In the genomic region with DNA sequence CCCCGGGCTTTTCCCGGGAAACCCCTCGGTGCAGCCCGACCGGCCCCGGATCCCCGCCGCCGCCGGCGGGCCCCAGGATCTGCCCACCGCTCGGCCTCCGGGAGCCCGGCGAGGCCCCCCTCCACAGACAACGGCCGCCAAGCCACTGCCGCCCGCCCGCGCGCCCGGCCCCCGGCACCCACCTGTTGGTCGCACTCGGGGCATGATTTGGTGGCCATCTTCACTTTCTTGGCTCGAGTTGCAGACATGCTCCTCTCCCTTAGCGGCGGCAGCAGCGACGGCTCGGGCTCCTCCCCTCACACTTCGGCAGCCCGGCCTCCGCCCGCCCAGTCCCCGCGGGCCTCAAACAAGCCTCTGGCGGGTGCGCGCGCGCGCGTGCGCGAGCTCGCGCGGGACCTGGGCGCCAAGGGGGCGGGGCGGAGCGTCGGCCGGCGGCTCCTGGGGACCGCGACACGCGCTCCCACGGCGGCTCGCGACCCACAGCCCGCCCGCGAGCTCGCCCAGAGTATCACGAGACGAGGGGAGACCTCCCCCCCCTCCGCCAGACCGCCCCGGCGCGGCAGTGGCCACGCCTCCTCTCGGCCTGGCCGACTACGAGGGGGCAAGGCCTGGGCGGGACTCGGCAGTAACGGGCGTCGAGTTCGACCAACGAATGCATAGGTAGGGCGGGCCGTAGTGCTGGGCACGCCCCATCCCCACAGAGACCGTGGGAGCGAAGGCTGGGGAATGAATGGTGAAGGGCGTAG, we compare ENCODE assay signal across 8 cellular contexts. TPM values are rescaled to one million over a fixed set of nuclear protein-coding genes. Genes with fewer than 3 reads are reported as not detected.
A peak's percentile ranks its signal among the peaks of the same experiment; 100 is the strongest.
DNase-seq lines count a peak whose midpoint lies in the region; FAIRE-seq and TF ChIP-seq lines count a peak whose summit lies in the region.

A gene with protein sequence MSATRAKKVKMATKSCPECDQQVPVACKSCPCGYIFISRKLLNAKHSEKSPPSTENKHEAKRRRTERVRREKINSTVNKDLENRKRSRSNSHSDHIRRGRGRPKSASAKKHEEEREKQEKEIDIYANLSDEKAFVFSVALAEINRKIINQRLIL (minus strand): TSS at position 279 of the 746 bp plus-strand sequence. CDS start 31 bp downstream, at position 248.

- H3K9me2 ChIP-seq in Loucy (replicated peaks; ENCODE audit: low read depth, low read length) (no peaks in the 10 kb centered on the region), neural cell (ENCODE audit: insufficient read depth, low read length) (no peaks in the 10 kb centered on the region)

- peak; percentile 64 for TF ChIP-seq EP300 in neural cell (conservative IDR thresholded peaks at IDR 0.05; ENCODE audit: poor library complexity, severe bottlenecking)
- TF ChIP-seq EP300 in stomach (IDR thresholded peaks at IDR 0.05) = no peak

- TF ChIP-seq CTCF in Loucy (conservative IDR thresholded peaks at IDR 0.05; ENCODE audit: low read length) (no peak), fibroblast of the aortic adventitia (IDR thresholded peaks at IDR 0.05; ENCODE audit: insufficient read depth, low read length) (no peak), neural cell (IDR thresholded peaks at IDR 0.05; ENCODE audit: poor library complexity, severe bottlenecking) (no peak), stomach (IDR thresholded peaks at IDR 0.05) (no peak)

- H3K27me3 ChIP-seq in Loucy (ENCODE audit: insufficient read depth, low read length, poor library complexity, severe bottlenecking) (no peaks in the 10 kb centered on the region), neural cell (ENCODE audit: insufficient read depth, low read depth, low read length) (no peaks in the 10 kb centered on the region), stomach (no peaks in the 10 kb centered on the region)

- H3K4me2 ChIP-seq in Loucy (ENCODE audit: low read depth, low read length, poor library complexity, severe bottlenecking) (peak within 1 kb of the TSS; percentile 80), neural cell (ENCODE audit: low read length) (peak within 1 kb of the TSS; percentile 77)

- H3K9me3 ChIP-seq in Loucy (ENCODE audit: insufficient read depth, low read depth, low read length) = no peaks in the 10 kb centered on the region
- no peaks in the 10 kb centered on the region for H3K9me3 ChIP-seq in neural cell (ENCODE audit: low read length)
- H3K9me3 ChIP-seq in stomach = no peaks in the 10 kb centered on the region

- H3K9ac ChIP-seq in Loucy (ENCODE audit: low read depth, low read length, poor library complexity, severe bottlenecking) = peak within 1 kb of the TSS; percentile 97
- peak within 1 kb of the TSS; percentile 87 for H3K9ac ChIP-seq in neural cell (ENCODE audit: low read length)

- H4K20me1 ChIP-seq in Loucy (ENCODE audit: insufficient read depth, low read length, poor library complexity, severe bottlenecking) (peaks cover 31% of the 10 kb centered on the region), neural cell (ENCODE audit: insufficient read depth) (no peaks in the 10 kb centered on the region)

- H3K27ac ChIP-seq in neural cell (ENCODE audit: low read length) (peak within 1 kb of the TSS; percentile 80), stomach (peak within 1 kb of the TSS; percentile 87 to 97 (median 93))

- H3K4me1 ChIP-seq in Loucy (ENCODE audit: insufficient read depth, low read length, poor library complexity, severe bottlenecking) = peaks cover 35% of the 10 kb centered on the region
- peaks cover 0 to 27% (median 13%) of the 10 kb centered on the region in 4 donors for H3K4me1 ChIP-seq in stomach

- H2AFZ ChIP-seq in Loucy (ENCODE audit: low read length) (peak within 1 kb of the TSS; percentile 91), neural cell (ENCODE audit: low read depth, low read length) (peak within 1 kb of the TSS; percentile 46)

- DNase-seq in ELF-1 (ENCODE audit: low read depth, low spot score) = peak; percentile 94
- peak; percentile 91 for DNase-seq in H54 (ENCODE audit: insufficient read length, low spot score)
- peak; percentile 87 for DNase-seq in activated T-helper 9 cell treated with anti-CD3 and anti-CD28 coated beads, Interleukin-2, amount 50 U/mL, for 16 hours (ENCODE audit: low read depth)
- peak; percentile 91 for DNase-seq in fibroblast of the aortic adventitia (ENCODE audit: low read depth)
- DNase-seq in stomach = peak; percentile 93

- no peaks in the 10 kb centered on the region for H3F3A ChIP-seq in Loucy (ENCODE audit: low read depth)
- peaks cover 9% of the 10 kb centered on the region for H3F3A ChIP-seq in neural cell (ENCODE audit: insufficient read depth, low read length, poor library complexity, severe bottlenecking)

- TF ChIP-seq POLR2A in H54 (IDR thresholded peaks at IDR 0.05; ENCODE audit: low read depth, low read length) = peak; percentile 57; the same call in 1 of the 2 replicates
- peak; percentile 80 for TF ChIP-seq POLR2A in Raji (IDR thresholded peaks at IDR 0.05; ENCODE audit: insufficient read depth, low read depth, low read length)
- no peak for TF ChIP-seq POLR2A in stomach (IDR thresholded peaks at IDR 0.05)

- no peaks in the 10 kb centered on the region for H3K36me3 ChIP-seq in Loucy (ENCODE audit: insufficient read depth, low read length)
- no peaks in the 10 kb centered on the region for H3K36me3 ChIP-seq in neural cell (ENCODE audit: insufficient read depth, low read length)
- H3K36me3 ChIP-seq in stomach = no peaks in the 10 kb centered on the region

- TF ChIP-seq RAD21 in neural cell (conservative IDR thresholded peaks at IDR 0.05) = no peak

- FAIRE-seq in H54 (lab: Jason Lieb, UNC) = peak; percentile 64

- 0 to 1% (median 1%) methylated on average over 21 to 94 of the region's 94 CpGs for WGBS in stomach, 5 donors

- intact Hi-C loops in stomach (cut with DNase I; ENCODE audit: low total_unique reads) = no loop called here

- H3K79me2 ChIP-seq in Loucy (ENCODE audit: insufficient read depth, low read length) (peaks cover 45% of the 10 kb centered on the region), neural cell (replicated peaks; ENCODE audit: insufficient read depth, low read length) (peaks cover 37% of the 10 kb centered on the region)

- H3K4me3 ChIP-seq in Loucy (ENCODE audit: low read length, poor library complexity, severe bottlenecking) (peak within 1 kb of the TSS; percentile 93), fibroblast of the aortic adventitia (ENCODE audit: low read depth, low read length) (peak within 1 kb of the TSS; percentile 79), neural cell (ENCODE audit: low read length) (peak within 1 kb of the TSS; percentile 87), stomach (peak within 1 kb of the TSS; percentile 77 to 97 (median 92))

TF ChIP-seq in neural cell, 6 proteins besides CTCF, POLR2A, EP300 and RAD21:
- TF ChIP-seq, protein P1, sequence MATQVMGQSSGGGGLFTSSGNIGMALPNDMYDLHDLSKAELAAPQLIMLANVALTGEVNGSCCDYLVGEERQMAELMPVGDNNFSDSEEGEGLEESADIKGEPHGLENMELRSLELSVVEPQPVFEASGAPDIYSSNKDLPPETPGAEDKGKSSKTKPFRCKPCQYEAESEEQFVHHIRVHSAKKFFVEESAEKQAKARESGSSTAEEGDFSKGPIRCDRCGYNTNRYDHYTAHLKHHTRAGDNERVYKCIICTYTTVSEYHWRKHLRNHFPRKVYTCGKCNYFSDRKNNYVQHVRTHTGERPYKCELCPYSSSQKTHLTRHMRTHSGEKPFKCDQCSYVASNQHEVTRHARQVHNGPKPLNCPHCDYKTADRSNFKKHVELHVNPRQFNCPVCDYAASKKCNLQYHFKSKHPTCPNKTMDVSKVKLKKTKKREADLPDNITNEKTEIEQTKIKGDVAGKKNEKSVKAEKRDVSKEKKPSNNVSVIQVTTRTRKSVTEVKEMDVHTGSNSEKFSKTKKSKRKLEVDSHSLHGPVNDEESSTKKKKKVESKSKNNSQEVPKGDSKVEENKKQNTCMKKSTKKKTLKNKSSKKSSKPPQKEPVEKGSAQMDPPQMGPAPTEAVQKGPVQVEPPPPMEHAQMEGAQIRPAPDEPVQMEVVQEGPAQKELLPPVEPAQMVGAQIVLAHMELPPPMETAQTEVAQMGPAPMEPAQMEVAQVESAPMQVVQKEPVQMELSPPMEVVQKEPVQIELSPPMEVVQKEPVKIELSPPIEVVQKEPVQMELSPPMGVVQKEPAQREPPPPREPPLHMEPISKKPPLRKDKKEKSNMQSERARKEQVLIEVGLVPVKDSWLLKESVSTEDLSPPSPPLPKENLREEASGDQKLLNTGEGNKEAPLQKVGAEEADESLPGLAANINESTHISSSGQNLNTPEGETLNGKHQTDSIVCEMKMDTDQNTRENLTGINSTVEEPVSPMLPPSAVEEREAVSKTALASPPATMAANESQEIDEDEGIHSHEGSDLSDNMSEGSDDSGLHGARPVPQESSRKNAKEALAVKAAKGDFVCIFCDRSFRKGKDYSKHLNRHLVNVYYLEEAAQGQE (IDR thresholded peaks at IDR 0.05; ENCODE audit: borderline replicate concordance) = peak; percentile 53
- peak; percentile 84 for TF ChIP-seq MXI1 (conservative IDR thresholded peaks at IDR 0.05; ENCODE audit: poor library complexity, severe bottlenecking)
- TF ChIP-seq EZH2 (IDR thresholded peaks at IDR 0.05; ENCODE audit: borderline replicate concordance, insufficient read depth, low read length, poor library complexity, severe bottlenecking) = no peak
- peak; percentile 84 for TF ChIP-seq POLR2AphosphoS5 (IDR thresholded peaks at IDR 0.05)
- TF ChIP-seq SMC3 (conservative IDR thresholded peaks at IDR 0.05; ENCODE audit: poor library complexity) = peak; percentile 18
- TF ChIP-seq TAF1 (IDR thresholded peaks at IDR 0.05; ENCODE audit: low read depth) = peak; percentile 34

RNA-seq across cellular contexts. Expression of the gene that starts here (rescaled TPM):
- 9.6 and 10.1 TPM in 2 replicates for total RNA-seq in fibroblast of the aortic adventitia (ENCODE audit: low replicate concordance)
- 24.5 and 27.5 TPM in 2 replicates for polyA plus RNA-seq in neural cell
- 35.3 and 45.6 TPM in 2 replicates for polyA minus RNA-seq in neural cell
- 10 to 100 TPM in 2 of 5 donors, 1 to 10 TPM in 2, not detected in 1; 1.3 to 16.2 (median 8.4) TPM for total RNA-seq in stomach
- polyA plus RNA-seq in stomach = 1 to 10 TPM; 2.7 to 3.9 (median 3.7) TPM

Comparison
In these comparisons a context has a peak if more than half of its experiments do, and no peak if none do; other contexts are left out.
1. Peak in every context shown above with its lines: DNase-seq, H3K4me3 ChIP-seq and H3K27ac ChIP-seq.
2. POLR2A ChIP-seq: peak in H54 (single experiment) and Raji (single experiment); none in stomach (0 of 4).